Comparison of ENCODE assay signal across 9 cellular contexts in the genomic region with DNA sequence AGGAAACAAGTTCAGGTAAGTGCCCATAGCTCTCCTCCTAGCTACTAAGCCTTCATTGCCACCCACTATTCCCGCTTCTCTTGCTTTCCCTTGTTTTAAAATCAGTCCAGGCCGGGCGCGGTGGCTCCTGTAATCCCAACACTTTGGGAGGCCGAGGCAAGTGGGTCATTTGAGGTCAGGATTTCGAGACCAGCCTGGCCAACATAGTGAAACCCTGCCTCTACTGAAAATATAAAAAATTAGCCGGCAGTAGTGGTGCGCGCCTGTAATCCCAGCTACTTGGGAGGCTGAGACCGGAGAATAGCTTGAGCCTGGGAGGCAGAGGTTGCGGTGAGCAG. TPM values are rescaled to one million over a fixed set of nuclear protein-coding genes. Genes with fewer than 3 reads are reported as not detected.
DNase-seq lines count a peak whose midpoint lies in the region; ATAC-seq and TF ChIP-seq lines count a peak whose summit lies in the region.
"Had no signal": no experiment of that assay in that cellular context is flagged by ENCODE, and none has a peak within 500 bp of the region (broad histone marks: within the 10 kb centered on the region; RNA-seq: fewer than 3 reads in every experiment).

No MANE protein-coding gene starts in this region.

- TF ChIP-seq CTCF in colonic mucosa (IDR thresholded peaks at IDR 0.05) (no peak), mesothelial cell of epicardium (IDR thresholded peaks at IDR 0.05; ENCODE audit: unreplicated experiment) (no peak), upper lobe of left lung (IDR thresholded peaks at IDR 0.05) (no peak), foreskin keratinocyte (conservative IDR thresholded peaks at IDR 0.05) (no peak)

- H3K27me3 Mint-ChIP-seq in activated naive CD8-positive, alpha-beta T cell treated with anti-CD3 and anti-CD28 coated beads, Interleukin-2, amount 50 U/mL, for 24 hours, result peaks cover 30% of the 10 kb centered on the region
- H3K27me3 Mint-ChIP-seq in activated naive CD8-positive, alpha-beta T cell treated with anti-CD3 and anti-CD28 coated beads for 36 hours, result peaks cover 42% of the 10 kb centered on the region
- no peaks in the 10 kb centered on the region for H3K27me3 Mint-ChIP-seq in mesothelial cell of epicardium (ENCODE audit: low read depth)

- intact Hi-C loops in colonic mucosa (cut with DNase I) (loop anchor here (5.0 kb wide), 2 partner anchors 226 to 316 kb away; a partner anchor contains a TSS), posterior vena cava (cut with DNase I) (loop anchor here (2.0 to 10.0 kb wide), 4 partner anchors 73 to 316 kb away; a partner anchor contains a TSS)

- H3K36me3 ChIP-seq in colonic mucosa (no peaks in the 10 kb centered on the region), upper lobe of left lung (no peaks in the 10 kb centered on the region)

- no peaks in the 10 kb centered on the region for H3K9me3 Mint-ChIP-seq in activated naive CD8-positive, alpha-beta T cell treated with anti-CD3 and anti-CD28 coated beads, Interleukin-2, amount 50 U/mL, for 24 hours
- no peaks in the 10 kb centered on the region for H3K9me3 Mint-ChIP-seq in activated naive CD8-positive, alpha-beta T cell treated with anti-CD3 and anti-CD28 coated beads for 36 hours
- H3K9me3 Mint-ChIP-seq in mesothelial cell of epicardium, result no peaks in the 10 kb centered on the region

- H3K27me3 ChIP-seq in colonic mucosa (no peaks in the 10 kb centered on the region), upper lobe of left lung (no peaks in the 10 kb centered on the region), foreskin keratinocyte (no peaks in the 10 kb centered on the region)

- peak overlapping the region; percentile 63 for H3K4me3 Mint-ChIP-seq in activated naive CD8-positive, alpha-beta T cell treated with anti-CD3 and anti-CD28 coated beads, Interleukin-2, amount 50 U/mL, for 24 hours
- H3K4me3 Mint-ChIP-seq in activated naive CD8-positive, alpha-beta T cell treated with anti-CD3 and anti-CD28 coated beads for 36 hours, result no peak overlapping the region
- peak overlapping the region; percentile 78 for H3K4me3 Mint-ChIP-seq in mesothelial cell of epicardium

- H3K9me3 ChIP-seq in colonic mucosa (no peaks in the 10 kb centered on the region), upper lobe of left lung (no peaks in the 10 kb centered on the region)

- H3K4me3 ChIP-seq in colonic mucosa, result peak overlapping the region; percentile 37
- peak overlapping the region in 2 of 4 donors; percentile 35 to 47 for H3K4me3 ChIP-seq in upper lobe of left lung

- ATAC-seq in activated naive CD8-positive, alpha-beta T cell treated with anti-CD3 and anti-CD28 coated beads, Interleukin-2, amount 50 U/mL, for 24 hours, result no peak
- no peak for ATAC-seq in upper lobe of left lung (ENCODE audit: low FRiP score in 2 of 2)
- no peak for ATAC-seq in foreskin keratinocyte

- H3K4me1 ChIP-seq in colonic mucosa, result peaks cover 10% of the 10 kb centered on the region
- H3K4me1 ChIP-seq in upper lobe of left lung, result peaks cover 20 to 44% (median 35%) of the 10 kb centered on the region in 4 donors
- peaks cover 30% of the 10 kb centered on the region for H3K4me1 ChIP-seq in foreskin keratinocyte

- H3K36me3 Mint-ChIP-seq in activated naive CD8-positive, alpha-beta T cell treated with anti-CD3 and anti-CD28 coated beads, Interleukin-2, amount 50 U/mL, for 24 hours (ENCODE audit: low read depth), result no peaks in the 10 kb centered on the region
- no peaks in the 10 kb centered on the region for H3K36me3 Mint-ChIP-seq in activated naive CD8-positive, alpha-beta T cell treated with anti-CD3 and anti-CD28 coated beads for 36 hours
- no peaks in the 10 kb centered on the region for H3K36me3 Mint-ChIP-seq in mesothelial cell of epicardium

- TF ChIP-seq POLR2A in upper lobe of left lung (IDR thresholded peaks at IDR 0.05), result no peak

- TF ChIP-seq EP300 in upper lobe of left lung (IDR thresholded peaks at IDR 0.05), result no peak

- no peak overlapping the region for H3K27ac Mint-ChIP-seq in activated naive CD8-positive, alpha-beta T cell treated with anti-CD3 and anti-CD28 coated beads, Interleukin-2, amount 50 U/mL, for 24 hours
- H3K27ac Mint-ChIP-seq in activated naive CD8-positive, alpha-beta T cell treated with anti-CD3 and anti-CD28 coated beads for 36 hours, result no peak overlapping the region
- no peak overlapping the region for H3K27ac Mint-ChIP-seq in mesothelial cell of epicardium

- peak overlapping the region; percentile 87 for H3K27ac ChIP-seq in colonic mucosa
- peak overlapping the region; percentile 70 to 91 (median 81) for H3K27ac ChIP-seq in upper lobe of left lung
- H3K27ac ChIP-seq in foreskin keratinocyte, result no peak overlapping the region

- H3K9ac ChIP-seq in colonic mucosa (ENCODE audit: low read depth in 2 of 2, low read length in 2 of 2), result peak overlapping the region in 1 of 2 donors; percentile 88

- peaks cover 38% of the 10 kb centered on the region for H3K4me1 Mint-ChIP-seq in activated naive CD8-positive, alpha-beta T cell treated with anti-CD3 and anti-CD28 coated beads, Interleukin-2, amount 50 U/mL, for 24 hours
- H3K4me1 Mint-ChIP-seq in activated naive CD8-positive, alpha-beta T cell treated with anti-CD3 and anti-CD28 coated beads for 36 hours, result peaks cover 16% of the 10 kb centered on the region
- H3K4me1 Mint-ChIP-seq in mesothelial cell of epicardium, result peaks cover 29% of the 10 kb centered on the region

- 93 to 95% methylated on average over 11 of the region's 11 CpGs for WGBS in upper lobe of left lung, 2 donors

- DNase-seq in activated naive CD8-positive, alpha-beta T cell treated with anti-CD3 and anti-CD28 coated beads, Interleukin-2, amount 50 U/mL, for 24 hours, result no peak
- no peak for DNase-seq in activated naive CD8-positive, alpha-beta T cell treated with anti-CD3 and anti-CD28 coated beads for 36 hours
- no peak for DNase-seq in colonic mucosa
- DNase-seq in mesothelial cell of epicardium (ENCODE audit: low spot score in 2 of 2, unreplicated experiment in 2 of 2), result no peak
- no peak for DNase-seq in upper lobe of left lung
- DNase-seq in iPS-NIHi7 (ENCODE audit: extremely low spot score), result no peak
- no peak for DNase-seq in foreskin keratinocyte
- DNase-seq in posterior vena cava (ENCODE audit: low spot score), result no peak
- DNase-seq: stimulated activated CD4-positive, alpha-beta T cell treated with anti-CD3 and anti-CD28 coated beads, Interleukin-1b, Interleukin-23, amount 100 ng/mL, for 48 hours had no signal

RNA-seq across cellular contexts. Expression of a gene that starts 4.4 kb away (rescaled TPM):
- 1 to 10 TPM in 1 of 2 experiments, under 1 TPM in 1; 0.54 to 1.5 TPM for total RNA-seq in activated naive CD8-positive, alpha-beta T cell treated with anti-CD3 and anti-CD28 coated beads for 36 hours
- total RNA-seq in colonic mucosa (10 to 100 TPM; 47.1 to 93.3 TPM), mesothelial cell of epicardium (63.2 to 65.4 TPM (median 64.9 TPM) in 3 replicates), upper lobe of left lung (10 to 100 TPM; 33.1 to 95.3 (median 53.7) TPM), foreskin keratinocyte (23.7 and 23.8 TPM in 2 replicates), posterior vena cava (10 to 100 TPM; 36.3 to 48.6 TPM)
- polyA plus RNA-seq in foreskin keratinocyte, result 6.1 and 6.7 TPM in 2 replicates
